ENCODE assay signal across 1 cellular context in the genomic region with DNA sequence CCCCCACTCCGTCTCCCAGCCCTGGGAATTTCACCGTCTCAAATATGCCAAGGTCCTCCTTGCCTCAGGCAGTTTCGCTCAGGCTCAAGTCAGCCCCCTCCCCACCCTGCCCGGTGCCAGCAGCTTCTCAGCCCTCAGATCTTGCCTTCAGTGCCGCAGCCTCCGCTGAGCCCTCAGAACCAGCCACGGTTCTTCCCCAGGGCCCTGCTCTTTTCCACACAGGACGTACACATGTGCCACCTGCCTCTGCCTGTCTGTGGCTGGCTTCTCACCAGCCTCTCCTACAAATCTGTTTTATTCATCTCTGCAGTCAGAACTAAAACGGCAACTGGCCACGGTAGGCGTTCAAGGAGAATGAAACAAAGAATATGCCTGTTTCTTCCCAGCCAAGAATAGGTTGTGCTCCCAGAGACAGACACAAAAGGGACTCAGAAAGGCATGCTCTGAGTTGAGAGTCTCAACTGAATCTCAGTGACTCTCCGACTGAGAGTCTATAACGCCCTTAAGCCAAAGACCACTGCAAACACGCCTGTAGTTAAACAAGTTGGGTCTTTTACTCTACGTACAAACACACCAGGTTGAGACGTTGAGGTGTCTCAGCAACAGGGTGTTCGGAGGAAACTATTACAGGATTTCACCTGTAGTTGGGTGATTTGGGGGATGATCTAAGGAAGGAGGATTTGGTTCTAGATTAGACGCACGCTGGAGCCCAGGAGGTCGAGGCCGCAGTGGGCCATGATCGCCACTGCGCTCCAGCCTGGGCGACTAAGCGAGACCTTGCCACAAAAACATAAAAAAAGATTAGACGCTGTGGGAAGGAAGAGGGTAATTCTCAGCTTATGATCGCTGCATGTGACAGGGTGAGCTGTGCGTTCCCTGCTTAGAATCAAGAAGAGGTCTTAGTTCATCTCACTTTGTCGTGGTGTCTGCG.
TF ChIP-seq lines count a peak whose summit lies in the region.

No MANE protein-coding gene starts in this region.

TF ChIP-seq in WTC11, 78 proteins besides CTCF, POLR2A, EP300 and RAD21 (continued from another document):
- no peak for TF ChIP-seq JAZF1 (CRISPR knock-in tag; IDR thresholded peaks at IDR 0.05)
- no peak for TF ChIP-seq CREM (CRISPR knock-in tag; IDR thresholded peaks at IDR 0.05)
- no peak for TF ChIP-seq ZNF263 (CRISPR knock-in tag; IDR thresholded peaks at IDR 0.05; ENCODE audit: low read depth)
- TF ChIP-seq CREB1 (CRISPR knock-in tag; IDR thresholded peaks at IDR 0.05): no peak
- TF ChIP-seq, protein P1, sequence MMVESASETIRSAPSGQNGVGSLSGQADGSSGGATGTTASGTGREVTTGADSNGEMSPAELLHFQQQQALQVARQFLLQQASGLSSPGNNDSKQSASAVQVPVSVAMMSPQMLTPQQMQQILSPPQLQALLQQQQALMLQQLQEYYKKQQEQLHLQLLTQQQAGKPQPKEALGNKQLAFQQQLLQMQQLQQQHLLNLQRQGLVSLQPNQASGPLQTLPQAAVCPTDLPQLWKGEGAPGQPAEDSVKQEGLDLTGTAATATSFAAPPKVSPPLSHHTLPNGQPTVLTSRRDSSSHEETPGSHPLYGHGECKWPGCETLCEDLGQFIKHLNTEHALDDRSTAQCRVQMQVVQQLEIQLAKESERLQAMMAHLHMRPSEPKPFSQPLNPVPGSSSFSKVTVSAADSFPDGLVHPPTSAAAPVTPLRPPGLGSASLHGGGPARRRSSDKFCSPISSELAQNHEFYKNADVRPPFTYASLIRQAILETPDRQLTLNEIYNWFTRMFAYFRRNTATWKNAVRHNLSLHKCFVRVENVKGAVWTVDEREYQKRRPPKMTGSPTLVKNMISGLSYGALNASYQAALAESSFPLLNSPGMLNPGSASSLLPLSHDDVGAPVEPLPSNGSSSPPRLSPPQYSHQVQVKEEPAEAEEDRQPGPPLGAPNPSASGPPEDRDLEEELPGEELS (CRISPR knock-in tag; IDR thresholded peaks at IDR 0.05): no peak
- TF ChIP-seq, protein P2, sequence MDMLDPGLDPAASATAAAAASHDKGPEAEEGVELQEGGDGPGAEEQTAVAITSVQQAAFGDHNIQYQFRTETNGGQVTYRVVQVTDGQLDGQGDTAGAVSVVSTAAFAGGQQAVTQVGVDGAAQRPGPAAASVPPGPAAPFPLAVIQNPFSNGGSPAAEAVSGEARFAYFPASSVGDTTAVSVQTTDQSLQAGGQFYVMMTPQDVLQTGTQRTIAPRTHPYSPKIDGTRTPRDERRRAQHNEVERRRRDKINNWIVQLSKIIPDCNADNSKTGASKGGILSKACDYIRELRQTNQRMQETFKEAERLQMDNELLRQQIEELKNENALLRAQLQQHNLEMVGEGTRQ (CRISPR knock-in tag; IDR thresholded peaks at IDR 0.05): no peak
